ENCODE assay signal across 13 cellular contexts in the genomic region with DNA sequence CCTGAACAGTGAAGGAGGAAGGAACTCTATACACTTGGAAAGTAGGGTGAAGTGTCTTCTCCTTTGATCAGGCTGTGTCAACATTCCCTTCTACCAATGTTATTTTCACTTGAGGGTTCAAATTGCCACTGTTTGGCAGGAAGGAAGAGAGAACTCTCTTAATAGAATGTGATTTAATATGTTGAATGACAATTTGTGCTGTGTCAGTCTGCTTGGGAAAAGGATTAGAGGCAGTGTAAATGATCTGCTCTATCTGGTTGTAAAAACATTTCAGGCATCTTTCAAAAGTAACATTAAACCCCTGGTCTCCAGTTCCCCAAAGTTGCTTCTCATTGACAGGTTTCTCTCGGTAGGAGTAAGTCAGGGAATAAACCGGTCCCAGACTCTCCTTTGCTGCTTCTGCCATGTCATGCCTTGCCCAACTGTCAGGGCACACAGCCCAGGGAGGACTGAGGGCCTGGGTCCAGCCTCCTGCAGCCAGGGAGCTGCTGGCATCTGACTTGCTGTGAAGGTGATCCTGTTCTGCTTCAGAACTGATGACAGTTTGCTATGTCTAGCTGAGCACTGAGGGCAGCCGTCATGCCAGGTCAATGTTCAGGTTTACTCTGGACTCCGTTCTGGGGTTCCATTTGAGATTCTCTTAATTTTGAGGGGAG.
A peak's percentile ranks its signal among the peaks of the same experiment; 100 is the strongest.
DNase-seq lines count a peak whose midpoint lies in the region; ATAC-seq and TF ChIP-seq lines count a peak whose summit lies in the region.
"Had no signal": no experiment of that assay in that cellular context is flagged by ENCODE, and none has a peak within 500 bp of the region (broad histone marks: within the 10 kb centered on the region; RNA-seq: fewer than 3 reads in every experiment).

No MANE protein-coding gene starts in this region.

- H3K14ac ChIP-seq in trophoblast cell (ENCODE audit: low read length), result no peak overlapping the region

- 89 to 90% methylated on average over 4 of the region's 4 CpGs for WGBS in sigmoid colon, 2 donors
- no CpG with 5 or more reads among the region's 4 CpGs for WGBS in trophoblast cell (ENCODE audit: extremely low coverage, insufficient coverage, insufficient read length)

- no peak overlapping the region for H2BK12ac ChIP-seq in trophoblast cell (ENCODE audit: low read length)

- no peak overlapping the region for H2BK5ac ChIP-seq in trophoblast cell (ENCODE audit: low read depth, low read length, poor library complexity)

- H3K79me1 ChIP-seq in trophoblast cell (ENCODE audit: low read length), result no peaks in the 10 kb centered on the region

- no peak overlapping the region for H2AFZ ChIP-seq in trophoblast cell (ENCODE audit: insufficient read depth, low read length, poor library complexity)

- H3K27ac ChIP-seq in sigmoid colon, result peak overlapping the region in 2 of 4 donors; percentile 23 to 33
- H3K27ac ChIP-seq in trophoblast cell (ENCODE audit: low read depth, low read length), result no peak overlapping the region

- peak; percentile 81 for DNase-seq in Right ventricle myocardium inferior (ENCODE audit: missing footprints)
- DNase-seq in sigmoid colon, result peak; percentile 81
- DNase-seq in NCI-H2081 (lab: John Stamatoyannopoulos, UW), result no peak
- DNase-seq in trophoblast cell, result no peak
- DNase-seq in NK-92 treated with Interleukin-12 subunit alpha and Interleukin-12 subunit beta, amount 100 ng/mL, for 24 hours (lab: John Stamatoyannopoulos, UW), result no peak
- DNase-seq: activated CD4-positive, alpha-beta memory T cell treated with anti-CD3 and anti-CD28 coated beads, Interleukin-2, amount 10 ng/mL, durations not matched to agents 7 days and 5 days; HFFc6; immature natural killer cell; NCI-H69; stimulated activated CD4-positive, alpha-beta T cell treated with anti-CD3 and anti-CD28 coated beads, Interleukin-2, amount 100 ng/mL, for 24 hours had no signal

- no peak overlapping the region for H4K12ac ChIP-seq in trophoblast cell (ENCODE audit: low read depth, low read length)

- intact Hi-C loops in Right ventricle myocardium inferior (cut with DNase I), result loop anchor here (10.0 kb wide), 1 partner anchor 161 kb away; no protein-coding TSS in a partner anchor
- intact Hi-C loops in sigmoid colon (cut with DNase I), result no loop called here

- H3K9ac ChIP-seq in trophoblast cell (ENCODE audit: low read length), result no peak overlapping the region

- H3K23ac ChIP-seq in trophoblast cell (ENCODE audit: low read length), result no peak overlapping the region

- no peak overlapping the region for H4K8ac ChIP-seq in trophoblast cell (ENCODE audit: low read depth, low read length)

- H3K79me2 ChIP-seq in trophoblast cell (ENCODE audit: control insufficient read depth, insufficient read depth, low read length, poor library complexity), result no peaks in the 10 kb centered on the region

- no peaks in the 10 kb centered on the region for H3K27me3 ChIP-seq in sigmoid colon
- no peaks in the 10 kb centered on the region for H3K27me3 ChIP-seq in trophoblast cell (ENCODE audit: insufficient read depth, low read length)

- H3K18ac ChIP-seq in trophoblast cell (ENCODE audit: low read length), result no peak overlapping the region

- no peak overlapping the region for H2AK5ac ChIP-seq in trophoblast cell (ENCODE audit: low read length)

- no peak for TF ChIP-seq CTCF in sigmoid colon (IDR thresholded peaks at IDR 0.05)

- no peak overlapping the region for H3K4ac ChIP-seq in trophoblast cell (ENCODE audit: low read depth, low read length)

- H3K36me3 ChIP-seq in sigmoid colon, result peaks cover 0 to 19% (median 0%) of the 10 kb centered on the region in 4 donors
- peaks cover 0 to 3% of the 10 kb centered on the region in 2 experiments for H3K36me3 ChIP-seq in trophoblast cell (ENCODE audit: control insufficient read depth in 1 of 2, insufficient read depth in 2 of 2, low read length in 2 of 2)

- no peak overlapping the region for H2BK120ac ChIP-seq in trophoblast cell (ENCODE audit: insufficient read depth, low read length, poor library complexity)

- H3K9me3 ChIP-seq in sigmoid colon, result no peaks in the 10 kb centered on the region
- H3K9me3 ChIP-seq in trophoblast cell (ENCODE audit: insufficient read depth, low read depth, low read length), result peaks cover 2% of the 10 kb centered on the region

- H4K91ac ChIP-seq in trophoblast cell (ENCODE audit: low read depth, low read length), result no peak overlapping the region

- H3K4me1 ChIP-seq in sigmoid colon (peaks cover 0 to 30% (median 20%) of the 10 kb centered on the region in 4 donors), trophoblast cell (ENCODE audit: control insufficient read depth in 1 of 2, insufficient read depth in 2 of 2, low read length in 2 of 2) (no peaks in the 10 kb centered on the region)

- no peak for TF ChIP-seq EP300 in sigmoid colon (IDR thresholded peaks at IDR 0.05)

- no peak overlapping the region for H3K4me2 ChIP-seq in trophoblast cell (ENCODE audit: low read length)

- no peak for TF ChIP-seq POLR2A in sigmoid colon (IDR thresholded peaks at IDR 0.05)

- H3K4me3 ChIP-seq in sigmoid colon, result no peak overlapping the region
- H3K4me3 ChIP-seq in trophoblast cell (ENCODE audit: low read depth, low read length), result no peak overlapping the region

- peak; percentile 17 for ATAC-seq in GM19324 (IDR thresholded peaks at IDR 0.05; ENCODE audit: low FRiP score, unreplicated experiment)
- ATAC-seq in HG03135 (IDR thresholded peaks at IDR 0.05; ENCODE audit: unreplicated experiment), result peak; percentile 6
- ATAC-seq in Right ventricle myocardium inferior, result peak; percentile 97
- ATAC-seq in HG02588 (IDR thresholded peaks at IDR 0.05; ENCODE audit: unreplicated experiment), result no peak

Comparison
In these comparisons a context has a peak if more than half of its experiments do, and no peak if none do; other contexts are left out.
1. DNase-seq: peak in Right ventricle myocardium inferior (single experiment) and sigmoid colon (single experiment); none in NCI-H2081 (0 of 2), trophoblast cell (0 of 2) and NK-92 treated with Interleukin-12 subunit alpha and Interleukin-12 subunit beta, amount 100 ng/mL, for 24 hours (single experiment).